ENCODE assay signal across 19 cellular contexts in genomic region chr15:49495993-49496747, GRCh38.
DNase-seq lines count a peak whose midpoint lies in the region; ATAC-seq and TF ChIP-seq lines count a peak whose summit lies in the region.
"Had no signal": no experiment of that assay in that cellular context is flagged by ENCODE, and none has a peak within 500 bp of the region (broad histone marks: within the 10 kb centered on the region; RNA-seq: fewer than 3 reads in every experiment).

No MANE protein-coding gene starts in this region.

- H3K4me2 ChIP-seq in hepatocyte: peak overlapping the region; percentile 22

- no peak overlapping the region for H3K27ac ChIP-seq in hepatocyte
- H3K27ac ChIP-seq: lower lobe of right lung, SK-N-MC, upper lobe of left lung had no signal

- H3K9me3 ChIP-seq in hepatocyte (ENCODE audit: low read depth): no peaks in the 10 kb centered on the region
- H3K9me3 ChIP-seq: lower lobe of right lung, upper lobe of left lung had no signal

- no peaks in the 10 kb centered on the region for H3K4me1 ChIP-seq in hepatocyte (ENCODE audit: insufficient read depth)
- H3K4me1 ChIP-seq: lower lobe of right lung, upper lobe of left lung had no signal

- DNase-seq in AG08395 (ENCODE audit: low spot score) (peak; percentile 19), LHCN-M2 (ENCODE audit: low read depth) (peak; percentile 50), dedifferentiated amniotic fluid mesenchymal stem cell (ENCODE audit: extremely low spot score) (peak; percentile 55), hepatocyte (ENCODE audit: low spot score) (no peak), NCI-H345 (lab: John Stamatoyannopoulos, UW) (no peak)
- DNase-seq: activated CD4-positive, alpha-beta T cell treated with anti-CD3 and anti-CD28 coated beads for 4 hours; activated CD8-positive, alpha-beta memory T cell treated with anti-CD3 and anti-CD28 coated beads, Interleukin-2, amount 10 ng/mL, durations not matched to agents 7 days and 5 days; activated effector memory CD4-positive, alpha-beta T cell treated with anti-CD3 and anti-CD28 coated beads, Interleukin-2, amount 50 U/mL, for 16 hours; anterior cingulate cortex; Kasumi-1; lower lobe of right lung; stimulated activated CD4-positive, alpha-beta T cell treated with anti-CD3 and anti-CD28 coated beads, Interleukin-4, amount 100 ng/mL, for 1 hour; upper lobe of left lung had no signal

- ATAC-seq in activated CD4-positive, CD25-positive, alpha-beta regulatory T cell treated with anti-CD3 and anti-CD28 coated beads, Interleukin-2, amount 50 U/mL, for 24 hours: no peak
- no peak for ATAC-seq in GM19467 (IDR thresholded peaks at IDR 0.05; ENCODE audit: unreplicated experiment)
- no peak for ATAC-seq in HG02840 (IDR thresholded peaks at IDR 0.05; ENCODE audit: low FRiP score, unreplicated experiment)
- ATAC-seq: activated CD8-positive, alpha-beta memory T cell treated with anti-CD3 and anti-CD28 coated beads, Interleukin-2, amount 10 ng/mL, durations not matched to agents 7 days and 5 days; GM12878; lower lobe of right lung; Panc1 had no signal

- no peak overlapping the region for H2AFZ ChIP-seq in hepatocyte

- H3K79me2 ChIP-seq in hepatocyte: no peaks in the 10 kb centered on the region

- H3K36me3 ChIP-seq in hepatocyte (replicated peaks; ENCODE audit: insufficient read depth, low read depth): no peaks in the 10 kb centered on the region
- H3K36me3 ChIP-seq: lower lobe of right lung, upper lobe of left lung had no signal

- H4K20me1 ChIP-seq in hepatocyte (ENCODE audit: insufficient read depth, poor library complexity, severe bottlenecking): no peaks in the 10 kb centered on the region

- TF ChIP-seq CTCF in hepatocyte (IDR thresholded peaks at IDR 0.05; ENCODE audit: poor library complexity): no peak

- H3K9me2 ChIP-seq in hepatocyte (replicated peaks; ENCODE audit: insufficient read depth): no peaks in the 10 kb centered on the region

- no peak overlapping the region for H3K4me3 ChIP-seq in hepatocyte
- H3K4me3 ChIP-seq: GM12878, lower lobe of right lung, SK-N-MC, upper lobe of left lung had no signal

- 76% methylated on average over 3 of the region's 3 CpGs for WGBS in hepatocyte (ENCODE audit: low lambda C conversion rate, missing lambda C conversion rate)

- H3K27me3 ChIP-seq in hepatocyte: no peaks in the 10 kb centered on the region
- H3K27me3 ChIP-seq: upper lobe of left lung had no signal

Comparison
In these comparisons a context has a peak if more than half of its experiments do, and no peak if none do; other contexts are left out.
1. DNase-seq: peak in AG08395 (single experiment), LHCN-M2 (single experiment) and dedifferentiated amniotic fluid mesenchymal stem cell (single experiment); none in hepatocyte (single experiment) and NCI-H345 (single experiment).